Comparison of ENCODE assay signal across 13 cellular contexts in genomic region chr6:149480502-149481280, GRCh38. TPM values are rescaled to one million over a fixed set of nuclear protein-coding genes. Genes with fewer than 3 reads are reported as not detected.
DNase-seq lines count a peak whose midpoint lies in the region; ATAC-seq and TF ChIP-seq lines count a peak whose summit lies in the region.
"Had no signal": no experiment of that assay in that cellular context is flagged by ENCODE, and none has a peak within 500 bp of the region (broad histone marks: within the 10 kb centered on the region; RNA-seq: fewer than 3 reads in every experiment).

No MANE protein-coding gene starts in this region.

- peaks cover 15 to 68% (median 45%) of the 10 kb centered on the region in 4 donors for H3K4me1 Mint-ChIP-seq in CD4-positive, CD25-positive, alpha-beta regulatory T cell
- peaks cover 69% of the 10 kb centered on the region for H3K4me1 Mint-ChIP-seq in activated T-cell treated with anti-CD3 and anti-CD28 coated beads, Interleukin-2, amount 50 U/mL, for 72 hours (ENCODE audit: low read depth)
- H3K4me1 Mint-ChIP-seq in naive thymus-derived CD4-positive, alpha-beta T cell: peaks cover 53 to 77% (median 65%) of the 10 kb centered on the region in 7 donors

- H3F3A ChIP-seq in MM.1S (ENCODE audit: insufficient read depth, low read length): no peaks in the 10 kb centered on the region

- H3K79me2 ChIP-seq in OCI-LY7 (ENCODE audit: insufficient read depth, low read depth, low read length) (peaks cover 63% of the 10 kb centered on the region), MM.1S (ENCODE audit: low read length) (no peaks in the 10 kb centered on the region)

- intact Hi-C loops in OCI-LY7 (cut with micrococcal nuclease; ENCODE audit: unreplicated experiment): no loop called here
- intact Hi-C loops in naive thymus-derived CD4-positive, alpha-beta T cell (cut with micrococcal nuclease): no loop called here

- TF ChIP-seq CTCF in OCI-LY7 (conservative IDR thresholded peaks at IDR 0.05; ENCODE audit: low read length) (no peak), BE2C (IDR thresholded peaks at IDR 0.05; ENCODE audit: low read depth, low read length) (no peak), MM.1S (IDR thresholded peaks at IDR 0.05; ENCODE audit: low read length) (no peak)

- H3K4me3 ChIP-seq in CD4-positive, CD25-positive, alpha-beta regulatory T cell (ENCODE audit: low read depth, low read length): peak overlapping the region; percentile 97
- peak overlapping the region; percentile 74 for H3K4me3 ChIP-seq in OCI-LY7 (ENCODE audit: low read depth, low read length, poor library complexity, severe bottlenecking)
- peak overlapping the region; percentile 57 for H3K4me3 ChIP-seq in naive thymus-derived CD4-positive, alpha-beta T cell (ENCODE audit: low read length)
- H3K4me3 ChIP-seq in BE2C (ENCODE audit: low read depth, low read length): no peak overlapping the region
- no peak overlapping the region for H3K4me3 ChIP-seq in MM.1S (ENCODE audit: low read length)
- H3K4me3 ChIP-seq: lung had no signal

- peaks cover 7% of the 10 kb centered on the region for H3K36me3 ChIP-seq in CD4-positive, CD25-positive, alpha-beta regulatory T cell (ENCODE audit: control insufficient read depth, insufficient read depth, low read length)
- H3K36me3 ChIP-seq in OCI-LY7 (ENCODE audit: insufficient read depth, low read length): peaks cover 15% of the 10 kb centered on the region; the same call in 1 of the 2 replicates
- no peaks in the 10 kb centered on the region for H3K36me3 ChIP-seq in naive thymus-derived CD4-positive, alpha-beta T cell (ENCODE audit: control insufficient read depth in 2 of 3, insufficient read depth in 3 of 3, low read length in 3 of 3)
- no peaks in the 10 kb centered on the region for H3K36me3 ChIP-seq in BE2C
- H3K36me3 ChIP-seq in MM.1S (replicated peaks; ENCODE audit: insufficient read depth, low read length): no peaks in the 10 kb centered on the region
- H3K36me3 ChIP-seq: right atrium auricular region had no signal

- H3K9ac ChIP-seq in MM.1S (ENCODE audit: low read length): no peak overlapping the region

- DNase-seq in CD4-positive, CD25-positive, alpha-beta regulatory T cell: peak in 2 of 3 donors; percentile 59 to 69
- DNase-seq in OCI-LY7 (ENCODE audit: low spot score): peak; percentile 59
- no peak for DNase-seq in activated T-cell treated with anti-CD3 and anti-CD28 coated beads, Interleukin-2, amount 50 U/mL, for 72 hours
- DNase-seq in naive thymus-derived CD4-positive, alpha-beta T cell: peak in 4 of 9 donors; percentile 29 to 68 (median 38)
- DNase-seq in BE2C: no peak
- DNase-seq in MM.1S: no peak
- no peak for DNase-seq in OCI-M1 (lab: John Stamatoyannopoulos, UW)
- DNase-seq: KBM-7, NCI-H526 treated with DMSO at 0.1 percent for 48 hours had no signal

- CTCF ChIA-PET in OCI-LY7 (lab: Charles Lee; ENCODE audit: unreplicated experiment): no interaction called here
- CTCF ChIA-PET in naive thymus-derived CD4-positive, alpha-beta T cell (lab: Charles Lee): interaction anchor here (0.6 to 1.4 kb wide), 2 partner anchors 283 to 452 kb away, joined by 3 to 4 read pairs; no protein-coding TSS in a partner anchor

- peak overlapping the region; percentile 100 for H3K27ac Mint-ChIP-seq in CD4-positive, CD25-positive, alpha-beta regulatory T cell
- peak overlapping the region; percentile 98 for H3K27ac Mint-ChIP-seq in activated T-cell treated with anti-CD3 and anti-CD28 coated beads, Interleukin-2, amount 50 U/mL, for 72 hours
- peak overlapping the region; percentile 94 to 100 (median 98) for H3K27ac Mint-ChIP-seq in naive thymus-derived CD4-positive, alpha-beta T cell

- peak overlapping the region; percentile 98 for H3K27ac ChIP-seq in CD4-positive, CD25-positive, alpha-beta regulatory T cell (ENCODE audit: insufficient read depth, low read length, poor library complexity, severe bottlenecking)
- peak overlapping the region; percentile 99 for H3K27ac ChIP-seq in OCI-LY7 (ENCODE audit: low read depth, low read length, poor library complexity, severe bottlenecking)
- H3K27ac ChIP-seq in naive thymus-derived CD4-positive, alpha-beta T cell (ENCODE audit: low read depth, low read length): peak overlapping the region; percentile 90
- H3K27ac ChIP-seq in MM.1S (ENCODE audit: low read length): no peak overlapping the region

- H3K9me3 ChIP-seq in CD4-positive, CD25-positive, alpha-beta regulatory T cell (ENCODE audit: control insufficient read depth in 2 of 2, low read length in 2 of 2): no peaks in the 10 kb centered on the region
- H3K9me3 ChIP-seq in OCI-LY7 (ENCODE audit: low read length) (no peaks in the 10 kb centered on the region), BE2C (no peaks in the 10 kb centered on the region), MM.1S (replicated peaks; ENCODE audit: insufficient read depth, low read length) (no peaks in the 10 kb centered on the region)
- H3K9me3 ChIP-seq in naive thymus-derived CD4-positive, alpha-beta T cell (ENCODE audit: control insufficient read depth in 2 of 3, low read length in 3 of 3): no peaks in the 10 kb centered on the region
- H3K9me3 ChIP-seq: right atrium auricular region had no signal

- no peaks in the 10 kb centered on the region for H3K27me3 ChIP-seq in CD4-positive, CD25-positive, alpha-beta regulatory T cell (ENCODE audit: control insufficient read depth, insufficient read depth, low read length)
- no peaks in the 10 kb centered on the region for H3K27me3 ChIP-seq in naive thymus-derived CD4-positive, alpha-beta T cell (ENCODE audit: control insufficient read depth in 2 of 2, insufficient read depth in 2 of 2, low read length in 2 of 2)
- H3K27me3 ChIP-seq in BE2C (no peaks in the 10 kb centered on the region), MM.1S (replicated peaks; ENCODE audit: insufficient read depth, low read length) (no peaks in the 10 kb centered on the region)
- H3K27me3 ChIP-seq: right atrium auricular region had no signal

- H3K9me3 Mint-ChIP-seq in CD4-positive, CD25-positive, alpha-beta regulatory T cell: no peaks in the 10 kb centered on the region
- H3K9me3 Mint-ChIP-seq in activated T-cell treated with anti-CD3 and anti-CD28 coated beads, Interleukin-2, amount 50 U/mL, for 72 hours: no peaks in the 10 kb centered on the region
- no peaks in the 10 kb centered on the region for H3K9me3 Mint-ChIP-seq in naive thymus-derived CD4-positive, alpha-beta T cell

- no peak for ATAC-seq in CD4-positive, CD25-positive, alpha-beta regulatory T cell (ENCODE audit: low read depth in 2 of 2)
- ATAC-seq in activated T-cell treated with anti-CD3 and anti-CD28 coated beads, Interleukin-2, amount 50 U/mL, for 72 hours (replicated peaks in 1 of 2): no peak
- ATAC-seq in naive thymus-derived CD4-positive, alpha-beta T cell: peak; percentile 43
- ATAC-seq in GM21717 (IDR thresholded peaks at IDR 0.05; ENCODE audit: unreplicated experiment): no peak

- peaks cover 4% of the 10 kb centered on the region for H3K27me3 Mint-ChIP-seq in CD4-positive, CD25-positive, alpha-beta regulatory T cell
- H3K27me3 Mint-ChIP-seq in activated T-cell treated with anti-CD3 and anti-CD28 coated beads, Interleukin-2, amount 50 U/mL, for 72 hours (ENCODE audit: low read depth): no peaks in the 10 kb centered on the region
- H3K27me3 Mint-ChIP-seq in naive thymus-derived CD4-positive, alpha-beta T cell: no peaks in the 10 kb centered on the region

- H2AFZ ChIP-seq in OCI-LY7 (ENCODE audit: low read length) (peak overlapping the region; percentile 28; the same call in 1 of the 2 replicates), MM.1S (ENCODE audit: low read length) (no peak overlapping the region)

- H3K9me2 ChIP-seq in OCI-LY7 (ENCODE audit: insufficient read depth, low read length) (no peaks in the 10 kb centered on the region), MM.1S (replicated peaks; ENCODE audit: insufficient read depth, low read length) (no peaks in the 10 kb centered on the region)

- H4K20me1 ChIP-seq in OCI-LY7 (ENCODE audit: insufficient read depth, low read length) (no peaks in the 10 kb centered on the region), MM.1S (ENCODE audit: insufficient read depth, low read length) (no peaks in the 10 kb centered on the region)

- peaks cover 43% of the 10 kb centered on the region for H3K36me3 Mint-ChIP-seq in CD4-positive, CD25-positive, alpha-beta regulatory T cell
- H3K36me3 Mint-ChIP-seq in activated T-cell treated with anti-CD3 and anti-CD28 coated beads, Interleukin-2, amount 50 U/mL, for 72 hours (ENCODE audit: insufficient read depth in 2 of 2): peaks cover 53 to 60% of the 10 kb centered on the region in 2 donors
- H3K36me3 Mint-ChIP-seq in naive thymus-derived CD4-positive, alpha-beta T cell: peaks cover 0 to 38% (median 3%) of the 10 kb centered on the region in 5 donors
- H3K36me3 Mint-ChIP-seq: brain had no signal

- peak overlapping the region; percentile 87 for H3K4me2 ChIP-seq in OCI-LY7 (ENCODE audit: low read length)
- no peak overlapping the region for H3K4me2 ChIP-seq in MM.1S (ENCODE audit: low read depth, low read length)

- H3K4me3 Mint-ChIP-seq in CD4-positive, CD25-positive, alpha-beta regulatory T cell: peak overlapping the region; percentile 96 to 99 (median 98)
- peak overlapping the region; percentile 93 to 97 for H3K4me3 Mint-ChIP-seq in activated T-cell treated with anti-CD3 and anti-CD28 coated beads, Interleukin-2, amount 50 U/mL, for 72 hours
- peak overlapping the region; percentile 85 to 95 (median 92) for H3K4me3 Mint-ChIP-seq in naive thymus-derived CD4-positive, alpha-beta T cell
- H3K4me3 Mint-ChIP-seq: brain had no signal

- no TSS peak for BruUV-seq in OCI-LY7 (replicated peaks; lab: Mats Ljungman, UMichigan)

- peaks cover 93% of the 10 kb centered on the region for H3K4me1 ChIP-seq in CD4-positive, CD25-positive, alpha-beta regulatory T cell (ENCODE audit: control insufficient read depth, insufficient read depth, low read length, poor library complexity, severe bottlenecking)
- peaks cover 75% of the 10 kb centered on the region for H3K4me1 ChIP-seq in OCI-LY7 (ENCODE audit: insufficient read depth, low read length, poor library complexity, severe bottlenecking)
- peaks cover 23 to 47% of the 10 kb centered on the region in 2 donors for H3K4me1 ChIP-seq in naive thymus-derived CD4-positive, alpha-beta T cell (ENCODE audit: control insufficient read depth in 2 of 2, insufficient read depth in 2 of 2, low read length in 2 of 2)
- no peaks in the 10 kb centered on the region for H3K4me1 ChIP-seq in BE2C
- no peaks in the 10 kb centered on the region for H3K4me1 ChIP-seq in MM.1S (ENCODE audit: low read length)

- POLR2A ChIA-PET in OCI-LY7 (lab: Charles Lee): interaction anchor here (1.2 to 4.4 kb wide), 4 partner anchors 9 to 35 kb away, joined by 3 to 31 read pairs (median 4); no protein-coding TSS in a partner anchor
- POLR2A ChIA-PET in naive thymus-derived CD4-positive, alpha-beta T cell (lab: Charles Lee): interaction anchor here (1.0 to 1.5 kb wide), 4 partner anchors 9 to 64 kb away, joined by 3 to 4 read pairs (median 4); no protein-coding TSS in a partner anchor

RNA-seq across cellular contexts. Expression of gene ZC3H12D, which starts 4.1 kb away (rescaled TPM):
- 251 TPM for total RNA-seq in CD4-positive, CD25-positive, alpha-beta regulatory T cell
- polyA plus RNA-seq in CD4-positive, CD25-positive, alpha-beta regulatory T cell: 10 to 100 TPM in 1 of 4 donors, 1 to 10 TPM in 3; 7.1 to 10.3 (median 8.7) TPM
- 12.8 and 14.0 TPM in 2 replicates for total RNA-seq in OCI-LY7 (2014; rRNA removed; shearing (Covaris generic))
- 14.8 and 22.6 TPM in 2 replicates for total RNA-seq in OCI-LY7 (2022)
- 100 to 1,000 TPM; 106 to 170 TPM for total RNA-seq in activated T-cell treated with anti-CD3 and anti-CD28 coated beads, Interleukin-2, amount 50 U/mL, for 72 hours
- total RNA-seq in naive thymus-derived CD4-positive, alpha-beta T cell: 10 to 100 TPM; 30.1 to 85.6 (median 74.1) TPM
- polyA plus RNA-seq in naive thymus-derived CD4-positive, alpha-beta T cell: 1 to 10 TPM; 1.8 to 2.3 TPM
- polyA plus RNA-seq in BE2C (2012; ENCODE audit: insufficient read depth, insufficient read length, low read depth): not detected

Comparison
In these comparisons a context has a peak if more than half of its experiments do, and no peak if none do; other contexts are left out.
1. DNase-seq: peak in CD4-positive, CD25-positive, alpha-beta regulatory T cell (2 of 3) and OCI-LY7 (single experiment); none in activated T-cell treated with anti-CD3 and anti-CD28 coated beads, Interleukin-2, amount 50 U/mL, for 72 hours (0 of 2), BE2C (single experiment), MM.1S (single experiment) and OCI-M1 (single experiment).
2. H3K4me3 ChIP-seq: peak in CD4-positive, CD25-positive, alpha-beta regulatory T cell (single experiment), OCI-LY7 (single experiment) and naive thymus-derived CD4-positive, alpha-beta T cell (single experiment); none in BE2C (single experiment) and MM.1S (single experiment).
3. Peak in every context shown above with its lines, with median percentiles within 50 percentile points of each other: H3K27ac Mint-ChIP-seq and H3K4me3 Mint-ChIP-seq.